ENCODE assay signal across 34 cellular contexts in genomic region chr19:9078651-9079050, GRCh38. TPM values are rescaled to one million over a fixed set of nuclear protein-coding genes. Genes with fewer than 3 reads are reported as not detected.
"Had no signal": no experiment of that assay in that cellular context is flagged by ENCODE, and none has a peak within 500 bp of the region (broad histone marks: within the 10 kb centered on the region; RNA-seq: fewer than 3 reads in every experiment).

No MANE protein-coding gene starts in this region.

- H3K27me3 Mint-ChIP-seq: activated CD4-positive, alpha-beta memory T cell treated with anti-CD3 and anti-CD28 coated beads for 36 hours; activated CD4-positive, alpha-beta T cell treated with anti-CD3 and anti-CD28 coated beads, Interleukin-2, amount 10 ng/mL, durations not matched to agents 24 days and 14 days; T-helper 17 cell had no signal

- H3K27ac Mint-ChIP-seq: activated CD4-positive, alpha-beta memory T cell treated with anti-CD3 and anti-CD28 coated beads for 36 hours; activated CD4-positive, alpha-beta T cell treated with anti-CD3 and anti-CD28 coated beads, Interleukin-2, amount 10 ng/mL, durations not matched to agents 24 days and 14 days; stimulated activated naive B cell treated with anti-CD40 and anti-IgM and Interleukin-4, amounts not matched to agents 10 μg/mL and 1 μg/mL and 100 μg/mL, for 72 hours; T-helper 17 cell had no signal

- H3K4me3 ChIP-seq: smooth muscle cell, stomach, thyroid gland, upper lobe of right lung had no signal

- H3K27ac ChIP-seq: brain microvascular endothelial cell, stomach, thyroid gland, upper lobe of right lung, WERI-Rb-1 had no signal

- H3K36me3 ChIP-seq: brain microvascular endothelial cell, stomach, thyroid gland, upper lobe of right lung, WERI-Rb-1 had no signal

- DNase-seq: activated CD4-positive, alpha-beta memory T cell treated with anti-CD3 and anti-CD28 coated beads for 36 hours; activated CD4-positive, alpha-beta T cell treated with anti-CD3 and anti-CD28 coated beads, Interleukin-2, amount 10 ng/mL, durations not matched to agents 24 days and 14 days; activated CD8-positive, alpha-beta memory T cell treated with anti-CD3 and anti-CD28 coated beads, Interleukin-2, amount 50 U/mL, for 4 hours; activated gamma-delta T cell treated with Interleukin-2 at 50 U/mL for 16 hours; activated naive CD4-positive, alpha-beta T cell treated with anti-CD3 and anti-CD28 coated beads, Interleukin-2, amount 50 U/mL, for 16 hours; activated T-cell treated with anti-CD3 and anti-CD28 coated beads, Interleukin-2, amount 50 U/mL, for 1 hour; amniotic stem cell; brain microvascular endothelial cell; caudate nucleus; foreskin fibroblast; head of caudate nucleus; hypothalamus; left ventricle myocardium superior; mammary epithelial cell; midbrain; naive thymus-derived CD8-positive, alpha-beta T cell; retina; stimulated activated CD4-positive, alpha-beta T cell treated with anti-CD3 and anti-CD28 coated beads, Interleukin-1b, Interleukin-23, amount 100 ng/mL, for 48 hours; stimulated activated CD4-positive, alpha-beta T cell treated with anti-CD3 and anti-CD28 coated beads, Interleukin-4, amount 100 ng/mL, for 4 hours; stimulated activated CD8-positive, alpha-beta memory T cell treated with anti-CD3 and anti-CD28 coated beads, Interleukin-4, amount 100 ng/mL, for 48 hours; stimulated activated naive B cell treated with anti-CD40 and anti-IgM and Interleukin-4, amounts not matched to agents 10 μg/mL and 1 μg/mL and 100 μg/mL, for 72 hours; stomach; T-helper 17 cell; T1000; thyroid gland; upper lobe of right lung; WERI-Rb-1 had no signal

- H3K9me3 Mint-ChIP-seq: activated CD4-positive, alpha-beta memory T cell treated with anti-CD3 and anti-CD28 coated beads for 36 hours; activated CD4-positive, alpha-beta T cell treated with anti-CD3 and anti-CD28 coated beads, Interleukin-2, amount 10 ng/mL, durations not matched to agents 24 days and 14 days; naive thymus-derived CD8-positive, alpha-beta T cell; stimulated activated naive B cell treated with anti-CD40 and anti-IgM and Interleukin-4, amounts not matched to agents 10 μg/mL and 1 μg/mL and 100 μg/mL, for 72 hours had no signal

- H3K4me1 ChIP-seq: upper lobe of right lung had no signal

- H3K36me3 Mint-ChIP-seq: activated CD4-positive, alpha-beta memory T cell treated with anti-CD3 and anti-CD28 coated beads for 36 hours; naive thymus-derived CD8-positive, alpha-beta T cell; stimulated activated naive B cell treated with anti-CD40 and anti-IgM and Interleukin-4, amounts not matched to agents 10 μg/mL and 1 μg/mL and 100 μg/mL, for 72 hours had no signal

- H3K4me2 ChIP-seq: smooth muscle cell had no signal

- H3K9me3 ChIP-seq: stomach, thyroid gland, upper lobe of right lung had no signal

- H3K4me3 Mint-ChIP-seq: activated CD4-positive, alpha-beta memory T cell treated with anti-CD3 and anti-CD28 coated beads for 36 hours; activated CD4-positive, alpha-beta T cell treated with anti-CD3 and anti-CD28 coated beads, Interleukin-2, amount 10 ng/mL, durations not matched to agents 24 days and 14 days; naive thymus-derived CD8-positive, alpha-beta T cell; stimulated activated naive B cell treated with anti-CD40 and anti-IgM and Interleukin-4, amounts not matched to agents 10 μg/mL and 1 μg/mL and 100 μg/mL, for 72 hours; T-helper 17 cell had no signal

- H3K27me3 ChIP-seq: brain microvascular endothelial cell, stomach, thyroid gland, upper lobe of right lung had no signal

RNA-seq across cellular contexts. Expression of gene OR1M1, which starts 8.2 kb away (rescaled TPM):
- total RNA-seq: activated CD4-positive, alpha-beta memory T cell treated with anti-CD3 and anti-CD28 coated beads for 36 hours; activated CD4-positive, alpha-beta T cell treated with anti-CD3 and anti-CD28 coated beads, Interleukin-2, amount 10 ng/mL, durations not matched to agents 24 days and 14 days; activated CD8-positive, alpha-beta memory T cell treated with anti-CD3 and anti-CD28 coated beads for 36 hours; astrocyte; chondrocyte; endothelial cell of umbilical vein; esophagus mucosa; left ventricle myocardium superior; mammary epithelial cell; naive thymus-derived CD8-positive, alpha-beta T cell; osteoblast; smooth muscle cell; stomach; T-helper 17 cell; thyroid gland; upper lobe of right lung had no signal
- polyA plus RNA-seq: endothelial cell of umbilical vein; mammary epithelial cell; naive thymus-derived CD8-positive, alpha-beta T cell; smooth muscle cell; stomach had no signal

RNA-seq across cellular contexts. Expression of gene OR7G2, which starts 28.6 kb away (rescaled TPM):
- total RNA-seq: activated CD4-positive, alpha-beta memory T cell treated with anti-CD3 and anti-CD28 coated beads for 36 hours; activated CD4-positive, alpha-beta T cell treated with anti-CD3 and anti-CD28 coated beads, Interleukin-2, amount 10 ng/mL, durations not matched to agents 24 days and 14 days; activated CD8-positive, alpha-beta memory T cell treated with anti-CD3 and anti-CD28 coated beads for 36 hours; astrocyte; chondrocyte; endothelial cell of umbilical vein; esophagus mucosa; left ventricle myocardium superior; mammary epithelial cell; naive thymus-derived CD8-positive, alpha-beta T cell; osteoblast; smooth muscle cell; stomach; T-helper 17 cell; thyroid gland; upper lobe of right lung had no signal
- polyA plus RNA-seq: endothelial cell of umbilical vein; mammary epithelial cell; naive thymus-derived CD8-positive, alpha-beta T cell; smooth muscle cell; stomach had no signal

RNA-seq across cellular contexts. Expression of gene OR7G1, which starts 36.9 kb away (rescaled TPM):
- total RNA-seq: activated CD4-positive, alpha-beta memory T cell treated with anti-CD3 and anti-CD28 coated beads for 36 hours; activated CD4-positive, alpha-beta T cell treated with anti-CD3 and anti-CD28 coated beads, Interleukin-2, amount 10 ng/mL, durations not matched to agents 24 days and 14 days; activated CD8-positive, alpha-beta memory T cell treated with anti-CD3 and anti-CD28 coated beads for 36 hours; astrocyte; chondrocyte; endothelial cell of umbilical vein; esophagus mucosa; left ventricle myocardium superior; mammary epithelial cell; naive thymus-derived CD8-positive, alpha-beta T cell; osteoblast; smooth muscle cell; stomach; T-helper 17 cell; thyroid gland; upper lobe of right lung had no signal
- polyA plus RNA-seq: endothelial cell of umbilical vein; mammary epithelial cell; naive thymus-derived CD8-positive, alpha-beta T cell; smooth muscle cell; stomach had no signal

RNA-seq across cellular contexts. Expression of gene OR7G3, which starts 48.1 kb away (rescaled TPM):
- total RNA-seq: activated CD4-positive, alpha-beta memory T cell treated with anti-CD3 and anti-CD28 coated beads for 36 hours; activated CD4-positive, alpha-beta T cell treated with anti-CD3 and anti-CD28 coated beads, Interleukin-2, amount 10 ng/mL, durations not matched to agents 24 days and 14 days; activated CD8-positive, alpha-beta memory T cell treated with anti-CD3 and anti-CD28 coated beads for 36 hours; astrocyte; chondrocyte; endothelial cell of umbilical vein; esophagus mucosa; left ventricle myocardium superior; mammary epithelial cell; naive thymus-derived CD8-positive, alpha-beta T cell; osteoblast; smooth muscle cell; stomach; T-helper 17 cell; thyroid gland; upper lobe of right lung had no signal
- polyA plus RNA-seq: endothelial cell of umbilical vein; mammary epithelial cell; naive thymus-derived CD8-positive, alpha-beta T cell; smooth muscle cell; stomach had no signal
